In genomic region chr11:121587182-121587581, GRCh38 we compare ENCODE assay signal across 14 cellular contexts.
"Had no signal": no experiment of that assay in that cellular context is flagged by ENCODE, and none has a peak within 500 bp of the region (broad histone marks: within the 10 kb centered on the region; RNA-seq: fewer than 3 reads in every experiment).

No MANE protein-coding gene starts in this region.

- H3K27ac Mint-ChIP-seq: activated T-cell treated with anti-CD3 and anti-CD28 coated beads, Interleukin-2, amount 50 U/mL, for 72 hours had no signal

- H3K4me3 ChIP-seq: esophagus squamous epithelium, sigmoid colon, thoracic aorta had no signal

- H3K9me3 ChIP-seq: esophagus squamous epithelium, sigmoid colon, thoracic aorta had no signal

- ATAC-seq: activated T-cell treated with anti-CD3 and anti-CD28 coated beads, Interleukin-2, amount 50 U/mL, for 72 hours had no signal

- H3K4me3 Mint-ChIP-seq: activated T-cell treated with anti-CD3 and anti-CD28 coated beads, Interleukin-2, amount 50 U/mL, for 72 hours; neural crest cell had no signal

- FAIRE-seq: endothelial cell of umbilical vein, urothelium cell line had no signal

- H3K27ac ChIP-seq: esophagus squamous epithelium, sigmoid colon, thoracic aorta had no signal

- H3K27me3 ChIP-seq: esophagus squamous epithelium, sigmoid colon had no signal

- DNase-seq: activated CD4-positive, alpha-beta T cell treated with anti-CD3 and anti-CD28 coated beads, Interleukin-2, amount 50 U/mL, for 48 hours; activated CD4-positive, CD25-positive, alpha-beta regulatory T cell treated with anti-CD3 and anti-CD28 coated beads, Interleukin-2, amount 50 U/mL, for 72 hours; activated gamma-delta T cell treated with Interleukin-2 at 50 U/mL for 16 hours; activated T-cell treated with anti-CD3 and anti-CD28 coated beads, Interleukin-2, amount 50 U/mL, for 72 hours; esophagus squamous epithelium; glutamatergic neuron; mesendoderm; sigmoid colon; stimulated activated CD4-positive, alpha-beta T cell treated with anti-CD3 and anti-CD28 coated beads, Interleukin-1b, Interleukin-23, amount 100 ng/mL, for 48 hours; T1000 had no signal

- H3K9me3 Mint-ChIP-seq: activated T-cell treated with anti-CD3 and anti-CD28 coated beads, Interleukin-2, amount 50 U/mL, for 72 hours; neural crest cell had no signal
